8 cellular contexts compared by ENCODE assay signal in the genomic region with DNA sequence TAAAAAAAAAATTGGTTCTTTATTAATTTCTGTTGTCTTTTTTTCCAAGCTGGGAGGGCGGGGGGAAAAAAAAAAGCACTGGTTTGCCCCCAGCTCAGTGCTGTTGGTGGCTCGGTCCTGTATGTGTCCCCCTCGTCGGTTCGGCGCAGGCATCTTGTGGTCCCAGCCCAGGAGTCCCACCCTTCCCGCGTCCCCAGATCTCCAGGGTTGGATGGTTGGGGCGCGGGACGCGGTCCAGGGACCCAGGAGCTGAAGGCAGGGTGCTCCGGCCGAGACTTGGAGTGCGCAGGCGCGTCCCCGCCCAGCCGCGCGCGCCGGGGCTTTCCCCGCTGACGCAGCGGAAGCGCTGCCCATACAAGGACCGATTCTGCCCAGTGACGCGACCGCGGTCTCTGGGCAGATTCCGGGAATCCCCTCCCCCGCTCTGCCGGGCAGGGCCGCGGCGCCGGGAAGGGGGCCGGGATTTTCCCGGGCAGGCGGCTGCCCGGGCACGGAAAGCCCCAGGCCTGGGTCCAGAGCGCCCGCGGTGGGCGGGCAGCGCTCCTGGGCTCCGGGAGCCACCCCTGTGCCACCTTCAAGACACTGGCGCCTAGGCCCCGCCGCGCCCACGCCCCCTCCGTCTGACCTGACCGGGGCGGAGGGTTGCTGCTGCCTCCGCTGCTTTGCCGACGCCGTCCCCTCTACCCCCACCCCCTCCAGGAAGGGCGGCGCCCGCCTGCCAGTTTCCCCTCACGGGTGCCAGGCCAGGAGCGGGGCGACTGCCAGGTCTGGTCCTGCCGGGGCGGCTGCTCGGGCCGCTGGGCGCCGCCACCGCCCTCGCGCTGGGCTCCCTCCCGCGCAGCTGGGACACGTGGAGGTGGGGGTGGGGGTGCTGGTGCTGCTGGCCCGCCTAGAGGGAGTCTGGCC. TPM values are rescaled to one million over a fixed set of nuclear protein-coding genes. Genes with fewer than 3 reads are reported as not detected.
DNase-seq lines count a peak whose midpoint lies in the region; ATAC-seq and TF ChIP-seq lines count a peak whose summit lies in the region.

No MANE protein-coding gene starts in this region.

- peak overlapping the region; percentile 96 for H3K4me3 Mint-ChIP-seq in activated B cell treated with CpG ODN at 0.5 μM for 24 hours

- peaks cover 44% of the 10 kb centered on the region for H3K4me1 Mint-ChIP-seq in activated B cell treated with CpG ODN at 0.5 μM for 24 hours

- ATAC-seq in HG02938 (IDR thresholded peaks at IDR 0.05; ENCODE audit: unreplicated experiment) (peak; percentile 25), activated B cell treated with CpG ODN at 0.5 μM for 24 hours (ENCODE audit: low read depth) (peak; percentile 26), GM21526 (IDR thresholded peaks at IDR 0.05; ENCODE audit: low FRiP score, unreplicated experiment) (no peak)

- WGBS in spleen, 5 donors = 0 to 1% (median 0%) methylated on average over 34 to 81 of the region's 81 CpGs

- H3K36me3 Mint-ChIP-seq in activated B cell treated with CpG ODN at 0.5 μM for 24 hours (ENCODE audit: low read depth) = peaks cover 20% of the 10 kb centered on the region

- TF ChIP-seq POLR2A in spleen (IDR thresholded peaks at IDR 0.05) = peak in 2 of 3 donors; percentile 61 to 69

- no peaks in the 10 kb centered on the region for H3K9me3 Mint-ChIP-seq in activated B cell treated with CpG ODN at 0.5 μM for 24 hours

- H3K27ac ChIP-seq in spleen = peak overlapping the region; percentile 97 to 100 (median 100)

- intact Hi-C loops in activated B cell treated with CpG ODN at 0.5 μM for 24 hours (cut with micrococcal nuclease) = loop anchor here (1.0 to 5.0 kb wide), 5 partner anchors 13 to 359 kb away; a partner anchor contains a TSS
- intact Hi-C loops in spleen (cut with DNase I; ENCODE audit: low total_unique reads) = no loop called here

- DNase-seq in GM12865 (ENCODE audit: low read depth) = peak; percentile 96
- DNase-seq in NCI-H2171 (lab: John Stamatoyannopoulos, UW) = peak; percentile 85
- peak; percentile 96 for DNase-seq in activated B cell treated with CpG ODN at 0.5 μM for 24 hours
- peak; percentile 95 to 97 for DNase-seq in cardiac fibroblast (ENCODE audit: low read depth in 2 of 2)
- DNase-seq in inferior parietal cortex (ENCODE audit: extremely low spot score) = peak; percentile 93
- DNase-seq in spleen = peak; percentile 99

- H3K4me3 ChIP-seq in GM12865 (ENCODE audit: low read depth, low read length) (peak overlapping the region; percentile 95), cardiac fibroblast (replicated peaks in 1 of 2; ENCODE audit: low read depth in 2 of 2, low read length in 2 of 2) (peak overlapping the region; percentile 91 to 98), spleen (peak overlapping the region; percentile 72 to 96 (median 88))

- peaks cover 0 to 18% (median 0%) of the 10 kb centered on the region in 6 donors for H3K36me3 ChIP-seq in spleen

- no peak for TF ChIP-seq CTCF in GM12865 (IDR thresholded peaks at IDR 0.05; ENCODE audit: insufficient read depth, low read depth, low read length, missing control alignments)
- TF ChIP-seq CTCF in activated B cell treated with CpG ODN at 0.5 μM for 24 hours (IDR thresholded peaks at IDR 0.05) = no peak
- TF ChIP-seq CTCF in cardiac fibroblast (IDR thresholded peaks at IDR 0.05; ENCODE audit: low read depth, low read length) = no peak
- peak in 5 of 11 experiments; percentile 9 to 40 (median 18) for TF ChIP-seq CTCF in spleen (IDR thresholded peaks at IDR 0.05 in 8 of 11, conservative IDR thresholded peaks at IDR 0.05 in 3 of 11)

- H3K27me3 Mint-ChIP-seq in activated B cell treated with CpG ODN at 0.5 μM for 24 hours = no peaks in the 10 kb centered on the region

- peaks cover 0 to 5% (median 0%) of the 10 kb centered on the region in 7 donors for H3K27me3 ChIP-seq in spleen (replicated peaks in 1 of 7)

- POLR2A ChIA-PET in activated B cell treated with CpG ODN at 0.5 μM for 24 hours (lab: Charles Lee) = interaction anchor here (0.5 to 13.2 kb wide), 29 partner anchors 9 to 1749 kb away, joined by 3 to 909 read pairs (median 5); a partner anchor contains a TSS

- peak overlapping the region; percentile 97 for H3K27ac Mint-ChIP-seq in activated B cell treated with CpG ODN at 0.5 μM for 24 hours

- H3K9me3 ChIP-seq in spleen = no peaks in the 10 kb centered on the region

- peaks cover 15 to 61% (median 52%) of the 10 kb centered on the region in 6 donors for H3K4me1 ChIP-seq in spleen

- CTCF ChIA-PET in activated B cell treated with CpG ODN at 0.5 μM for 24 hours (lab: Charles Lee) = interaction anchor here (1.2 to 11.4 kb wide), 7 partner anchors 9 to 71 kb away, joined by 3 to 280 read pairs (median 6); a partner anchor contains a TSS

RNA-seq across cellular contexts. Expression of a gene that starts 2.3 kb away (rescaled TPM):
- total RNA-seq in activated B cell treated with CpG ODN at 0.5 μM for 24 hours (127 and 132 TPM in 2 replicates), spleen (100 to 1,000 TPM; 102 to 363 (median 189) TPM)
- polyA plus RNA-seq in spleen = 100 to 1,000 TPM in 1 of 3 donors, 10 to 100 TPM in 2; 57.5 to 118 (median 64.0) TPM

RNA-seq across cellular contexts. Expression of a gene that starts 8.1 kb away (rescaled TPM):
- 53.1 and 55.6 TPM in 2 replicates for total RNA-seq in activated B cell treated with CpG ODN at 0.5 μM for 24 hours
- 100 to 1,000 TPM in 6 of 7 donors, 10 to 100 TPM in 1; 97.9 to 203 (median 140) TPM for total RNA-seq in spleen
- 100 to 1,000 TPM in 2 of 3 donors, 10 to 100 TPM in 1; 78.3 to 123 (median 108) TPM for polyA plus RNA-seq in spleen

RNA-seq across cellular contexts. Expression of a gene that starts 8.3 kb away (rescaled TPM):
- 2.3 and 5.9 TPM in 2 replicates for total RNA-seq in activated B cell treated with CpG ODN at 0.5 μM for 24 hours
- 1 to 10 TPM in 4 of 7 donors, not detected in 3; 1.1 to 4.8 (median 3.4) TPM for total RNA-seq in spleen
- 1 to 10 TPM; 5.2 to 9.1 (median 5.7) TPM for polyA plus RNA-seq in spleen

RNA-seq across cellular contexts. Expression of a gene that starts 12.8 kb away (rescaled TPM):
- total RNA-seq in activated B cell treated with CpG ODN at 0.5 μM for 24 hours (13.4 and 22.1 TPM in 2 replicates), spleen (10 to 100 TPM in 6 of 7 donors, 1 to 10 TPM in 1; 9.8 to 15.9 (median 11.7) TPM)
- 10 to 100 TPM in 2 of 3 donors, 1 to 10 TPM in 1; 4.4 to 12.2 (median 11.4) TPM for polyA plus RNA-seq in spleen

RNA-seq across cellular contexts. Expression of a gene that starts 18.2 kb away (rescaled TPM):
- total RNA-seq in activated B cell treated with CpG ODN at 0.5 μM for 24 hours (13.4 and 21.2 TPM in 2 replicates), spleen (10 to 100 TPM; 14.8 to 27.4 (median 25.2) TPM)
- polyA plus RNA-seq in spleen = 10 to 100 TPM in 2 of 3 donors, 1 to 10 TPM in 1; 7.1 to 24.3 (median 20.5) TPM
